ENCODE assay signal across 21 cellular contexts in the genomic region with DNA sequence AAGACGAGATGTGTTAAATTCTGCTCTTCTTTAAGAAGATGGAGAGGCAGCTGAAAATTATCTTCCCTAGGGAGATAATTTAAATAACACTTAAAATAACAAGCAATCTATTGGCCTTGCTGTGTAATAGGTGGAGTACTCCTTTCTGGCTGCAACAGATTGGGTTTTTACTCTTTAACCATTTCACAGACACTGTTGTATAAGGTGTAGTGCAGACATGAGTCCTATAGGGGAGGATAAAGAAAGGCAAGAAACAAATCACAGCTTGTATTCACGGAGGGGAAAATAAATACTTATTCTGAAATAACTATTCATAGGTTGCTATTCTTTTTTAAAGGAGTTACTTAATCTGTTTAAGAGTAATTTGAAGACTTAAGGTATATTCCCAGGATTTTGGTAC.
DNase-seq lines count a peak whose midpoint lies in the region; ATAC-seq and TF ChIP-seq lines count a peak whose summit lies in the region.
"Had no signal": no experiment of that assay in that cellular context is flagged by ENCODE, and none has a peak within 500 bp of the region (broad histone marks: within the 10 kb centered on the region; RNA-seq: fewer than 3 reads in every experiment).

No MANE protein-coding gene starts in this region.

- H3K36me3 Mint-ChIP-seq in GM23338 (ENCODE audit: low read depth) (peaks cover 23% of the 10 kb centered on the region), endodermal cell (ENCODE audit: low read depth) (no peaks in the 10 kb centered on the region)
- H3K36me3 Mint-ChIP-seq: CD4-positive, CD25-positive, alpha-beta regulatory T cell; CD8-positive, alpha-beta T cell had no signal

- H3K27ac Mint-ChIP-seq in GM23338 = peak overlapping the region; percentile 14; the same call in 1 of the 2 replicates
- no peak overlapping the region for H3K27ac Mint-ChIP-seq in endodermal cell
- H3K27ac Mint-ChIP-seq: B cell; CD4-positive, CD25-positive, alpha-beta regulatory T cell; CD8-positive, alpha-beta T cell had no signal

- peaks cover 24% of the 10 kb centered on the region for H3K4me1 Mint-ChIP-seq in GM23338
- peaks cover 30% of the 10 kb centered on the region for H3K4me1 Mint-ChIP-seq in endodermal cell
- H3K4me1 Mint-ChIP-seq: B cell; CD4-positive, CD25-positive, alpha-beta regulatory T cell had no signal

- peaks cover 13% of the 10 kb centered on the region for H3K9me3 Mint-ChIP-seq in GM23338
- peaks cover 6% of the 10 kb centered on the region for H3K9me3 Mint-ChIP-seq in endodermal cell
- H3K9me3 Mint-ChIP-seq: CD8-positive, alpha-beta T cell had no signal

- H3K27me3 Mint-ChIP-seq in GM23338 (ENCODE audit: insufficient read depth, low read depth, poor library complexity) (peaks cover 3% of the 10 kb centered on the region), endodermal cell (ENCODE audit: insufficient read depth) (peaks cover 2% of the 10 kb centered on the region)

- DNase-seq in GM23338 (ENCODE audit: low spot score) (peak; percentile 19), Karpas-422 (peak; percentile 63), endodermal cell (no peak), activated T-cell treated with anti-CD3 and anti-CD28 coated beads for 4 hours (no peak), foreskin fibroblast (no peak), DMS53 treated with DMSO at 0.1 percent for 48 hours (lab: John Stamatoyannopoulos, UW; ENCODE audit: unreplicated experiment) (no peak)
- DNase-seq: Caco-2; CD4-positive, CD25-positive, alpha-beta regulatory T cell; CD8-positive, alpha-beta T cell; DMS153; DMS79; EL; GDM1; GOT3; H7 had no signal

- no peak overlapping the region for H3K9ac ChIP-seq in Karpas-422 (ENCODE audit: low read length)
- H3K9ac ChIP-seq in endodermal cell (ENCODE audit: extremely low read depth, low read length, poor library complexity, severe bottlenecking) = no peak overlapping the region
- H3K9ac ChIP-seq: BLaER1 had no signal

- H3K4me2 ChIP-seq in GM23338 = peak overlapping the region; percentile 33
- H3K4me2 ChIP-seq in Karpas-422 (ENCODE audit: low read depth, low read length, poor library complexity, severe bottlenecking) = no peak overlapping the region
- H3K4me2 ChIP-seq: BLaER1 had no signal

- H3K4me3 Mint-ChIP-seq in GM23338 = no peak overlapping the region
- no peak overlapping the region for H3K4me3 Mint-ChIP-seq in endodermal cell
- H3K4me3 Mint-ChIP-seq: B cell; CD4-positive, CD25-positive, alpha-beta regulatory T cell; CD8-positive, alpha-beta T cell had no signal

- no peaks in the 10 kb centered on the region; the same call in none of the 2 replicates for H3K9me2 ChIP-seq in GM23338 (ENCODE audit: insufficient read depth)
- no peaks in the 10 kb centered on the region for H3K9me2 ChIP-seq in Karpas-422 (replicated peaks; ENCODE audit: insufficient read depth, low read length)

- H3K79me2 ChIP-seq in GM23338 (replicated peaks; ENCODE audit: insufficient read depth) = no peaks in the 10 kb centered on the region
- H3K79me2 ChIP-seq in Karpas-422 (ENCODE audit: low read length) = no peaks in the 10 kb centered on the region

- no peak; the same call in 2 of the 3 replicates for ATAC-seq in GM23338
- ATAC-seq: CD8-positive, alpha-beta T cell; GM12878; HCT116 had no signal

- TF ChIP-seq CTCF in GM23338 (conservative IDR thresholded peaks at IDR 0.05; ENCODE audit: low read depth in 2 of 2) (no peak), endodermal cell (conservative IDR thresholded peaks at IDR 0.05) (peak; percentile 55), foreskin fibroblast (IDR thresholded peaks at IDR 0.05; ENCODE audit: low read depth, low read length) (no peak)

- H3K27me3 ChIP-seq in GM23338 (ENCODE audit: insufficient read depth) (no peaks in the 10 kb centered on the region), Karpas-422 (ENCODE audit: low read length) (no peaks in the 10 kb centered on the region), endodermal cell (ENCODE audit: control insufficient read depth, insufficient read depth, low read length, poor library complexity, severe bottlenecking) (no peaks in the 10 kb centered on the region)
- H3K27me3 ChIP-seq: BLaER1 had no signal

- no peaks in the 10 kb centered on the region for H4K20me1 ChIP-seq in GM23338 (replicated peaks; ENCODE audit: insufficient read depth)
- no peaks in the 10 kb centered on the region for H4K20me1 ChIP-seq in Karpas-422 (ENCODE audit: insufficient read depth, low read depth, low read length)
- H4K20me1 ChIP-seq: BLaER1 had no signal

- 0 out of 2 replicates have a peak overlapping the region, but pooled peaks have one; percentile 14 for H3K27ac ChIP-seq in GM23338 (ENCODE audit: low read depth)
- peak overlapping the region; percentile 81 for H3K27ac ChIP-seq in Karpas-422 (ENCODE audit: low read length)
- no peak overlapping the region for H3K27ac ChIP-seq in endodermal cell (ENCODE audit: low read depth, low read length)
- H3K27ac ChIP-seq: 22Rv1, BLaER1, C4-2B had no signal

- H3K4me1 ChIP-seq in GM23338 (ENCODE audit: insufficient read depth) (peaks cover 16% of the 10 kb centered on the region), Karpas-422 (ENCODE audit: low read length) (peaks cover 21% of the 10 kb centered on the region), endodermal cell (ENCODE audit: control insufficient read depth, insufficient read depth, low read length) (peaks cover 5% of the 10 kb centered on the region)
- H3K4me1 ChIP-seq: Caco-2 had no signal

- H3K36me3 ChIP-seq in GM23338 (ENCODE audit: insufficient read depth) (no peaks in the 10 kb centered on the region), Karpas-422 (ENCODE audit: insufficient read depth, low read length) (no peaks in the 10 kb centered on the region), endodermal cell (ENCODE audit: control insufficient read depth, insufficient read depth, low read length) (no peaks in the 10 kb centered on the region)
- H3K36me3 ChIP-seq: BLaER1 had no signal

- 88% methylated on average over 1 of the region's 2 CpGs; no CpG with 5 or more reads in 1 of the 2 experiments for WGBS in endodermal cell (ENCODE audit: insufficient coverage in 1 of 2, insufficient read length in 1 of 2), 2 experiments

- H3F3A ChIP-seq in GM23338 (replicated peaks; ENCODE audit: low read depth) = peaks cover 5% of the 10 kb centered on the region; the same call in 1 of the 2 replicates

- no peaks in the 10 kb centered on the region for H3K9me3 ChIP-seq in Karpas-422 (ENCODE audit: low read length)
- H3K9me3 ChIP-seq in endodermal cell (ENCODE audit: control insufficient read depth, low read length) = no peaks in the 10 kb centered on the region
- H3K9me3 ChIP-seq: BLaER1, Caco-2 had no signal

- H2AFZ ChIP-seq in GM23338 = no peak overlapping the region
- no peak overlapping the region for H2AFZ ChIP-seq in Karpas-422 (ENCODE audit: low read length)

- H3K4me3 ChIP-seq in GM23338 (no peak overlapping the region), Karpas-422 (ENCODE audit: low read length) (no peak overlapping the region), endodermal cell (ENCODE audit: low read length) (no peak overlapping the region), foreskin fibroblast (ENCODE audit: low read depth in 1 of 2, low read length in 2 of 2) (no peak overlapping the region)
- H3K4me3 ChIP-seq: BLaER1, GM12878 had no signal

Comparison
In these comparisons a context has a peak if more than half of its experiments do, and no peak if none do; other contexts are left out.
1. DNase-seq: peak in GM23338 (single experiment) and Karpas-422 (single experiment); none in endodermal cell (single experiment), activated T-cell treated with anti-CD3 and anti-CD28 coated beads for 4 hours (single experiment), foreskin fibroblast (0 of 2) and DMS53 treated with DMSO at 0.1 percent for 48 hours (single experiment).